In genomic region chr20:34825530-34826362, GRCh38 we compare ENCODE assay signal across 8 cellular contexts. TPM values are rescaled to one million over a fixed set of nuclear protein-coding genes. Genes with fewer than 3 reads are reported as not detected.
DNase-seq lines count a peak whose midpoint lies in the region; ATAC-seq and TF ChIP-seq lines count a peak whose summit lies in the region.

NCOA6 (minus strand) TSS chr20:34825651; CDS start chr20:34782355, 43,296 bp downstream.

- H2AFZ ChIP-seq in PC-9: peak within 1 kb of the TSS; percentile 83

- intact Hi-C loops in PC-9 (cut with micrococcal nuclease; ENCODE audit: unreplicated experiment): no loop called here

- H3K27me3 ChIP-seq in PC-9 (ENCODE audit: insufficient read depth, low read depth): no peaks in the 10 kb centered on the region
- H3K27me3 ChIP-seq in esophagus (ENCODE audit: control insufficient read depth in 1 of 2, insufficient read depth in 2 of 2, low read length in 2 of 2): no peaks in the 10 kb centered on the region
- H3K27me3 ChIP-seq in muscle layer of colon (ENCODE audit: control insufficient read depth in 1 of 2, insufficient read depth in 2 of 2, low read length in 2 of 2): no peaks in the 10 kb centered on the region

- H3K36me3 Mint-ChIP-seq in IgD-negative memory B cell: peaks cover 2% of the 10 kb centered on the region
- H3K36me3 Mint-ChIP-seq in activated T-cell treated with anti-CD3 and anti-CD28 coated beads, Interleukin-2, amount 50 U/mL, for 24 hours (ENCODE audit: low read depth): peaks cover 14% of the 10 kb centered on the region

- peak within 1 kb of the TSS; percentile 84 for H3K9ac ChIP-seq in muscle layer of colon (ENCODE audit: low read length)

- peaks cover 22% of the 10 kb centered on the region for H3F3A ChIP-seq in PC-9 (ENCODE audit: insufficient read depth, low read depth)

- peaks cover 37% of the 10 kb centered on the region for H4K20me1 ChIP-seq in PC-9 (ENCODE audit: insufficient read depth)

- CTCF ChIA-PET in PC-9 (lab: Charles Lee): interaction anchor here (1.2 kb wide), 1 partner anchor 271 kb away, joined by 3 read pairs; no protein-coding TSS in a partner anchor

- POLR2A ChIA-PET in PC-9 (lab: Charles Lee; ENCODE audit: unreplicated experiment): interaction anchor here (0.5 to 0.7 kb wide), 4 partner anchors 22 to 917 kb away, joined by 3 to 9 read pairs (median 4); partner anchors contain the start of gene EDEM2

- 7 to 10% methylated on average over 34 to 52 of the region's 52 CpGs for WGBS in esophagus, 2 donors

- H3K4me3 ChIP-seq in PC-9 (peak within 1 kb of the TSS; percentile 98), esophagus (ENCODE audit: low read depth in 1 of 2, low read length in 2 of 2) (peak within 1 kb of the TSS; percentile 67 to 98), muscle layer of colon (ENCODE audit: low read depth in 1 of 2, low read length in 2 of 2) (peak within 1 kb of the TSS; percentile 94 to 96)

- H3K9me3 ChIP-seq in PC-9 (ENCODE audit: insufficient read depth, low read depth): no peaks in the 10 kb centered on the region
- no peaks in the 10 kb centered on the region for H3K9me3 ChIP-seq in esophagus (ENCODE audit: control insufficient read depth in 2 of 2, insufficient read depth in 1 of 2, low read depth in 1 of 2, low read length in 1 of 2)
- H3K9me3 ChIP-seq in muscle layer of colon (ENCODE audit: low read length): no peaks in the 10 kb centered on the region

- H3K4me1 Mint-ChIP-seq in IgD-negative memory B cell: peaks cover 27 to 33% (median 30%) of the 10 kb centered on the region in 3 donors
- H3K4me1 Mint-ChIP-seq in activated T-cell treated with anti-CD3 and anti-CD28 coated beads, Interleukin-2, amount 50 U/mL, for 24 hours (ENCODE audit: low read depth): peaks cover 41% of the 10 kb centered on the region

- peak within 1 kb of the TSS; percentile 86 to 95 (median 92) for H3K27ac Mint-ChIP-seq in IgD-negative memory B cell
- peak within 1 kb of the TSS; percentile 96 for H3K27ac Mint-ChIP-seq in activated T-cell treated with anti-CD3 and anti-CD28 coated beads, Interleukin-2, amount 50 U/mL, for 24 hours

- peak; percentile 69 for DNase-seq in COR-L47 (lab: John Stamatoyannopoulos, UW)
- DNase-seq in PC-9: peak in 1 of 2 experiments; percentile 81
- DNase-seq in activated T-cell treated with anti-CD3 and anti-CD28 coated beads, Interleukin-2, amount 50 U/mL, for 24 hours: peak; percentile 90
- peak; percentile 75 to 83 for DNase-seq in stimulated activated CD8-positive, alpha-beta memory T cell treated with anti-CD3 and anti-CD28 coated beads, Interleukin-7, amount 100 ng/mL, for 1 hour (ENCODE audit: low read depth in 2 of 2)

- H3K79me2 ChIP-seq in PC-9 (ENCODE audit: low read depth): peaks cover 42% of the 10 kb centered on the region

- no peaks in the 10 kb centered on the region for H3K9me2 ChIP-seq in PC-9 (ENCODE audit: insufficient read depth)

- H3K4me2 ChIP-seq in PC-9: peak within 1 kb of the TSS; percentile 96

- TSS peak; percentile 53 for BruUV-seq in PC-9 (replicated peaks; lab: Mats Ljungman, UMichigan)

- H3K27me3 Mint-ChIP-seq in IgD-negative memory B cell: peaks cover 2% of the 10 kb centered on the region
- H3K27me3 Mint-ChIP-seq in activated T-cell treated with anti-CD3 and anti-CD28 coated beads, Interleukin-2, amount 50 U/mL, for 24 hours: no peaks in the 10 kb centered on the region

- peaks cover 24% of the 10 kb centered on the region for H3K4me1 ChIP-seq in PC-9 (replicated peaks; ENCODE audit: insufficient read depth)
- H3K4me1 ChIP-seq in esophagus (ENCODE audit: control insufficient read depth in 2 of 2, insufficient read depth in 2 of 2, low read length in 1 of 2): no peaks in the 10 kb centered on the region
- H3K4me1 ChIP-seq in muscle layer of colon (ENCODE audit: insufficient read depth, low read length): peaks cover 25% of the 10 kb centered on the region

- TF ChIP-seq CTCF in PC-9 (conservative IDR thresholded peaks at IDR 0.05): no peak

- H3K27ac ChIP-seq in PC-9: peak within 1 kb of the TSS; percentile 54
- H3K27ac ChIP-seq in esophagus (ENCODE audit: low read depth in 2 of 2, low read length in 1 of 2): peak within 1 kb of the TSS; percentile 95 to 96
- H3K27ac ChIP-seq in muscle layer of colon (ENCODE audit: low read depth, low read length): peak within 1 kb of the TSS; percentile 88

- ATAC-seq in GM21515 (IDR thresholded peaks at IDR 0.05; ENCODE audit: unreplicated experiment): peak; percentile 42

- H3K9me3 Mint-ChIP-seq in IgD-negative memory B cell: no peaks in the 10 kb centered on the region
- no peaks in the 10 kb centered on the region for H3K9me3 Mint-ChIP-seq in activated T-cell treated with anti-CD3 and anti-CD28 coated beads, Interleukin-2, amount 50 U/mL, for 24 hours

- H3K4me3 Mint-ChIP-seq in IgD-negative memory B cell: peak within 1 kb of the TSS; percentile 92 to 95 (median 94)
- peak within 1 kb of the TSS; percentile 96 for H3K4me3 Mint-ChIP-seq in activated T-cell treated with anti-CD3 and anti-CD28 coated beads, Interleukin-2, amount 50 U/mL, for 24 hours

- H3K36me3 ChIP-seq in PC-9 (ENCODE audit: low read depth) (no peaks in the 10 kb centered on the region), esophagus (ENCODE audit: control insufficient read depth in 2 of 2, insufficient read depth in 2 of 2, low read length in 1 of 2) (no peaks in the 10 kb centered on the region), muscle layer of colon (ENCODE audit: insufficient read depth, low read length) (peaks cover 4% of the 10 kb centered on the region)

RNA-seq across cellular contexts. Expression of gene NCOA6, which starts in this region (rescaled TPM):
- polyA plus RNA-seq in IgD-negative memory B cell (10.8 TPM), esophagus (10 to 100 TPM; 12.7 to 22.5 TPM)
- 26.7 and 35.1 TPM in 2 replicates for total RNA-seq in PC-9 (2021)
